8 cellular contexts compared by ENCODE assay signal in genomic region chr15:91855684-91856553, GRCh38. TPM values are rescaled to one million over a fixed set of nuclear protein-coding genes. Genes with fewer than 3 reads are reported as not detected.
DNase-seq lines count a peak whose midpoint lies in the region; TF ChIP-seq lines count a peak whose summit lies in the region.

No MANE protein-coding gene starts in this region.

- peaks cover 8% of the 10 kb centered on the region for H3K4me1 Mint-ChIP-seq in chondrocyte (ENCODE audit: low read depth)

- H3K4me1 ChIP-seq in HEK293 (ENCODE audit: control insufficient read depth, insufficient read depth, low read length) (peaks cover 43% of the 10 kb centered on the region), neutrophil (ENCODE audit: control insufficient read depth in 1 of 2, insufficient read depth in 1 of 2, low read depth in 1 of 2, low read length in 1 of 2) (peaks cover 71 to 83% of the 10 kb centered on the region in 2 experiments)

- H3K27ac ChIP-seq in HEK293 (ENCODE audit: extremely low read depth, low read depth, low read length) = peak overlapping the region; percentile 47
- H3K27ac ChIP-seq in neutrophil = peak overlapping the region; percentile 98

- H3K27me3 ChIP-seq in neutrophil = no peaks in the 10 kb centered on the region

- no peak overlapping the region for H3K4me3 Mint-ChIP-seq in chondrocyte (ENCODE audit: unreplicated experiment)

- in situ Hi-C loops in Caki2 (cut with HindIII; ENCODE audit: low pct_unique_long_range_greater_than_20kb, low sequenced_read_pairs) (no loop called here), GM13976 (cut with MboI; ENCODE audit: low sequenced_read_pairs, unreplicated experiment) (no loop called here)

- H3K9me3 Mint-ChIP-seq in chondrocyte (ENCODE audit: low read depth) = no peaks in the 10 kb centered on the region

- no peaks in the 10 kb centered on the region for H3K9me3 ChIP-seq in HEK293 (ENCODE audit: control insufficient read depth, insufficient read depth, low read depth, low read length)
- H3K9me3 ChIP-seq in neutrophil = no peaks in the 10 kb centered on the region

- peaks cover 13% of the 10 kb centered on the region for H3K27me3 Mint-ChIP-seq in chondrocyte (ENCODE audit: low read depth)

- no peak overlapping the region for H3K27ac Mint-ChIP-seq in chondrocyte (ENCODE audit: unreplicated experiment)

- H3K36me3 ChIP-seq in HEK293 (ENCODE audit: control insufficient read depth in 2 of 2, insufficient read depth in 1 of 2, low read length in 2 of 2) (no peaks in the 10 kb centered on the region), neutrophil (peaks cover 13% of the 10 kb centered on the region)

- no peaks in the 10 kb centered on the region for H3K36me3 Mint-ChIP-seq in chondrocyte (ENCODE audit: low read depth)

- CTCF ChIA-PET in HEK293 (lab: Yijun Ruan, JAX) = interaction anchor here (0.6 to 1.5 kb wide), 10 partner anchors 12 to 1250 kb away, joined by 3 to 7 read pairs (median 4); no protein-coding TSS in a partner anchor

- POLR2A ChIA-PET in HEK293 (lab: Yijun Ruan, JAX) = no interaction called here

- DNase-seq in Caki2 (ENCODE audit: low read depth) (peak; percentile 77), NCI-H510A treated with DMSO at 0.1 percent for 48 hours (lab: John Stamatoyannopoulos, UW) (peak; percentile 84), chondrocyte (ENCODE audit: low spot score) (no peak), GM19238 (ENCODE audit: insufficient read length, low spot score) (no peak), GM13976 (ENCODE audit: low spot score) (no peak)
- no peak for DNase-seq in central memory CD4-positive, alpha-beta T cell

- H3K4me3 ChIP-seq in HEK293 (ENCODE audit: low read depth, low read length) (no peak overlapping the region), neutrophil (ENCODE audit: low read depth in 1 of 2, low read length in 1 of 2) (peak overlapping the region; percentile 74 to 88)

- TF ChIP-seq CTCF in HEK293 (tag by site-specific recombination; IDR thresholded peaks at IDR 0.05) (no peak), chondrocyte (IDR thresholded peaks at IDR 0.05) (peak; percentile 24), neutrophil (IDR thresholded peaks at IDR 0.05) (no peak), GM13976 (IDR thresholded peaks at IDR 0.05; ENCODE audit: borderline replicate concordance, control extremely low read depth, extremely low read depth, insufficient read depth, missing control alignments) (no peak)

TF ChIP-seq in HEK293, 187 proteins besides CTCF, POLR2A, EP300 and RAD21:
- TF ChIP-seq ZNF274 (IDR thresholded peaks at IDR 0.05; ENCODE audit: low read length) (no peak), ZNF274 (tag by site-specific recombination; IDR thresholded peaks at IDR 0.05; ENCODE audit: borderline replicate concordance) (no peak), ZNF23 (tag by site-specific recombination; IDR thresholded peaks at IDR 0.05; ENCODE audit: borderline replicate concordance) (no peak), SCRT2 (tag by site-specific recombination; IDR thresholded peaks at IDR 0.05) (peak; percentile 99), ZNF155 (tag by site-specific recombination; IDR thresholded peaks at IDR 0.05) (no peak), ZNF747 (tag by site-specific recombination; IDR thresholded peaks at IDR 0.05) (no peak), ZNF555 (tag by site-specific recombination; conservative IDR thresholded peaks at IDR 0.05) (no peak), WT1 (tag by site-specific recombination; IDR thresholded peaks at IDR 0.05) (no peak), ZNF530 (tag by site-specific recombination; IDR thresholded peaks at IDR 0.05; ENCODE audit: low read depth) (no peak), OSR2 (tag by site-specific recombination; IDR thresholded peaks at IDR 0.05) (peak; percentile 49; the same call in 1 of the 2 replicates), ZBTB44 (tag by site-specific recombination; IDR thresholded peaks at IDR 0.05) (0 out of 2 replicates have a peak, but pooled peaks have one; percentile 61), ZBTB6 (tag by site-specific recombination; IDR thresholded peaks at IDR 0.05) (no peak), ZBTB8A (tag by site-specific recombination; IDR thresholded peaks at IDR 0.05) (peak; percentile 8; the same call in 1 of the 2 replicates), KLF1 (tag by site-specific recombination; IDR thresholded peaks at IDR 0.05) (no peak), ZNF623 (tag by site-specific recombination; IDR thresholded peaks at IDR 0.05) (no peak), ZNF16 (tag by site-specific recombination; IDR thresholded peaks at IDR 0.05; ENCODE audit: low read depth) (no peak), ZBTB21 (tag by site-specific recombination; IDR thresholded peaks at IDR 0.05) (no peak), KLF7 (tag by site-specific recombination; IDR thresholded peaks at IDR 0.05; ENCODE audit: borderline replicate concordance) (no peak), SCRT1 (tag by site-specific recombination; IDR thresholded peaks at IDR 0.05; ENCODE audit: borderline replicate concordance) (peak; percentile 93)
TF ChIP-seq in HEK293: peak in this region for 5.

RNA-seq across cellular contexts. Expression of gene SLCO3A1, which starts 2.4 kb away (rescaled TPM):
- total RNA-seq in Caki2 (2014; rRNA removed; shearing (Covaris generic); ENCODE audit: low replicate concordance) = 12.8 and 23.4 TPM in 2 replicates
- 2.2 to 3.7 TPM (median 2.8 TPM) in 3 replicates for total RNA-seq in chondrocyte

Comparison
In these comparisons a context has a peak if more than half of its experiments do, and no peak if none do; other contexts are left out.
1. DNase-seq: peak in Caki2 (single experiment) and NCI-H510A treated with DMSO at 0.1 percent for 48 hours (single experiment); none in chondrocyte (single experiment), GM19238 (single experiment), GM13976 (single experiment) and central memory CD4-positive, alpha-beta T cell (single experiment).